ENCODE assay signal across 8 cellular contexts in genomic region chr4:169619958-169620845, GRCh38. TPM values are rescaled to one million over a fixed set of nuclear protein-coding genes. Genes with fewer than 3 reads are reported as not detected.
DNase-seq lines count a peak whose midpoint lies in the region; ATAC-seq, FAIRE-seq and TF ChIP-seq lines count a peak whose summit lies in the region.

TSS of gene CLCN3 (plus strand) at chr4:169620578. CDS start at chr4:169635929, 15,351 bp downstream.

- no peaks in the 10 kb centered on the region for H3K9me3 ChIP-seq in iPS-20b (ENCODE audit: insufficient read depth, low read depth, low read length)

- POLR2A ChIA-PET in AG04449 (lab: Yijun Ruan, JAX): interaction anchor here (0.6 kb wide), 1 partner anchor 38 kb away, joined by 4 read pairs; no protein-coding TSS in a partner anchor

- H3K9ac ChIP-seq in iPS-20b (ENCODE audit: low read depth, low read length): peak within 1 kb of the TSS; percentile 97

- DNase-seq in AG04449 (ENCODE audit: low read depth, low spot score) (peak; percentile 61), NCI-H2227 treated with DMSO at 0.1 percent for 48 hours (lab: John Stamatoyannopoulos, UW) (peak; percentile 83), bronchial epithelial cell (ENCODE audit: low read depth) (peak; percentile 90)

- CTCF ChIA-PET in AG04449 (lab: Yijun Ruan, JAX): interaction anchor here (0.6 to 2.0 kb wide), 14 partner anchors 8 to 427 kb away, joined by 3 to 11 read pairs (median 3); partner anchors contain the start of gene HPF1

- H3K4me3 ChIP-seq in AG04449 (ENCODE audit: low read depth, low read length) (peak within 1 kb of the TSS; percentile 90), WI38 (ENCODE audit: low read depth, low read length) (peak within 1 kb of the TSS; percentile 74), bronchial epithelial cell (ENCODE audit: low read depth, low read length) (peak within 1 kb of the TSS; percentile 73), iPS-20b (ENCODE audit: low read length) (peak within 1 kb of the TSS; percentile 92), skin epidermis (peak within 1 kb of the TSS; percentile 54 to 76 (median 63))

- H3K27ac ChIP-seq in iPS-20b (ENCODE audit: low read length): peak within 1 kb of the TSS; percentile 58
- H3K27ac ChIP-seq in skin epidermis: peak within 1 kb of the TSS; percentile 52 to 96 (median 91)

- peaks cover 7% of the 10 kb centered on the region; the same call in 1 of the 2 replicates for H3K4me1 ChIP-seq in iPS-20b (ENCODE audit: insufficient read depth, low read length)

- TF ChIP-seq CTCF in AG04449 (IDR thresholded peaks at IDR 0.05; ENCODE audit: insufficient read depth, low read length, missing control alignments) (peak; percentile 22), WI38 (IDR thresholded peaks at IDR 0.05; ENCODE audit: low read depth, low read length) (no peak), bronchial epithelial cell (IDR thresholded peaks at IDR 0.05; ENCODE audit: insufficient read depth, low read length, severe bottlenecking) (no peak)

- ATAC-seq in GM18907 (IDR thresholded peaks at IDR 0.05; ENCODE audit: unreplicated experiment) (peak; percentile 93), HG03159 (IDR thresholded peaks at IDR 0.05; ENCODE audit: unreplicated experiment) (peak; percentile 92)

- no peaks in the 10 kb centered on the region for H3K27me3 ChIP-seq in bronchial epithelial cell (ENCODE audit: control insufficient read depth, insufficient read depth, low read length)
- H3K27me3 ChIP-seq in iPS-20b (ENCODE audit: insufficient read depth, low read length): no peaks in the 10 kb centered on the region

- FAIRE-seq in bronchial epithelial cell (lab: Jason Lieb, UNC): peak; percentile 64

- H3K36me3 ChIP-seq in bronchial epithelial cell (ENCODE audit: control insufficient read depth, insufficient read depth, low read length): no peaks in the 10 kb centered on the region
- no peaks in the 10 kb centered on the region for H3K36me3 ChIP-seq in iPS-20b (ENCODE audit: insufficient read depth, low read depth, low read length)

RNA-seq across cellular contexts. Expression of gene CLCN3, which starts in this region (rescaled TPM):
- 45.0 and 96.9 TPM in 2 replicates for total RNA-seq in bronchial epithelial cell

Comparison
In these comparisons a context has a peak if more than half of its experiments do, and no peak if none do; other contexts are left out.
1. Peak in every context shown above with its lines: DNase-seq, ATAC-seq, H3K4me3 ChIP-seq and H3K27ac ChIP-seq.